Comparison of ENCODE assay signal across 36 cellular contexts in the genomic region with DNA sequence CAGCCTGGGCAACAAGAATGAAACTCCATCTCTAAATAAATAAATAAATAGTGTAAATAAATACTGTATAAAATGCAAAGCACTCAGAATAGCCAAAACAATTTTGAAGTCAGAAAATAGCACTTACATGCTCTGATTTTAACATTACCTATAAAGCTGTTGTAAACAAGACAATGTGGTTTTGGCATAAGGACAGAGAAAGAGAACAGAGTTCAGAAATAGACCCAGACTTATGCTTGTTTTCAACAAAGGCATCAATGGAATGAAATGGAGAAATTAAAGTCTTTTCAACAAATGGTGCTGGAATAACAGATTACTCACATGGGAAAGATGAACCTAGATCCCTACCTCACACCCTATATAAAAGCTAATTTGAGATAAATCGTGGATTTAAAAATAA. TPM values are rescaled to one million over a fixed set of nuclear protein-coding genes. Genes with fewer than 3 reads are reported as not detected.
"Had no signal": no experiment of that assay in that cellular context is flagged by ENCODE, and none has a peak within 500 bp of the region (broad histone marks: within the 10 kb centered on the region; RNA-seq: fewer than 3 reads in every experiment).

No MANE protein-coding gene starts in this region.

- H3K27ac Mint-ChIP-seq: activated B cell treated with CpG ODN at 0.5 μM for 24 hours; activated CD4-positive, alpha-beta memory T cell treated with anti-CD3 and anti-CD28 coated beads, Interleukin-2, amount 10 ng/mL, durations not matched to agents 7 days and 5 days; activated CD4-positive, alpha-beta T cell treated with anti-CD3 and anti-CD28 coated beads, Interleukin-2, amount 10 ng/mL, durations not matched to agents 24 days and 14 days; activated CD8-positive, alpha-beta memory T cell treated with anti-CD3 and anti-CD28 coated beads, Interleukin-2, amount 10 ng/mL, durations not matched to agents 7 days and 5 days; activated CD8-positive, alpha-beta T cell treated with anti-CD3 and anti-CD28 coated beads, Interleukin-2, amount 10 ng/mL, durations not matched to agents 7 days and 5 days; activated naive CD4-positive, alpha-beta T cell treated with anti-CD3 and anti-CD28 coated beads, Interleukin-2, amount 10 ng/mL, durations not matched to agents 7 days and 5 days; activated naive CD4-positive, alpha-beta T cell treated with anti-CD3 and anti-CD28 coated beads, Interleukin-2, amount 50 U/mL, for 24 hours; activated naive CD8-positive, alpha-beta T cell; activated naive CD8-positive, alpha-beta T cell treated with anti-CD3 and anti-CD28 coated beads, Interleukin-2, amount 10 ng/mL, durations not matched to agents 7 days and 5 days; activated naive CD8-positive, alpha-beta T cell treated with anti-CD3 and anti-CD28 coated beads, Interleukin-2, amount 50 U/mL, for 24 hours; activated T-helper 2 cell treated with anti-CD3 and anti-CD28 coated beads, Interferon-gamma antibody, Interleukin-2, Interleukin-4, amounts not matched to agents 10 μg/mL and 5 μg/mL and 100 μg/mL, durations not matched to agents 14 hours and 24 hours and 36 hours; brain; T-helper 1 cell treated with Interleukin-12 subunit alpha and Interleukin-12 subunit beta and Interleukin-4 antibody, amounts not matched to agents 30 μg/mL and 1 μg/mL, for 36 hours; T-helper 2 cell treated with Interferon-gamma antibody and Interleukin-4, amounts not matched to agents 5 μg/mL and 100 μg/mL, for 36 hours had no signal

- H3K27me3 Mint-ChIP-seq: activated B cell treated with CpG ODN at 0.5 μM for 24 hours; activated CD4-positive, alpha-beta memory T cell treated with anti-CD3 and anti-CD28 coated beads, Interleukin-2, amount 10 ng/mL, durations not matched to agents 7 days and 5 days; activated CD4-positive, alpha-beta T cell treated with anti-CD3 and anti-CD28 coated beads, Interleukin-2, amount 10 ng/mL, durations not matched to agents 24 days and 14 days; activated CD8-positive, alpha-beta memory T cell treated with anti-CD3 and anti-CD28 coated beads, Interleukin-2, amount 10 ng/mL, durations not matched to agents 7 days and 5 days; activated naive CD4-positive, alpha-beta T cell treated with anti-CD3 and anti-CD28 coated beads, Interleukin-2, amount 10 ng/mL, durations not matched to agents 7 days and 5 days; activated naive CD4-positive, alpha-beta T cell treated with anti-CD3 and anti-CD28 coated beads, Interleukin-2, amount 50 U/mL, for 24 hours; activated naive CD8-positive, alpha-beta T cell; activated naive CD8-positive, alpha-beta T cell treated with anti-CD3 and anti-CD28 coated beads, Interleukin-2, amount 10 ng/mL, durations not matched to agents 7 days and 5 days; activated naive CD8-positive, alpha-beta T cell treated with anti-CD3 and anti-CD28 coated beads, Interleukin-2, amount 50 U/mL, for 24 hours; activated T-cell treated with anti-CD3 and anti-CD28 coated beads, Interleukin-2, amount 50 U/mL, for 24 hours; brain; central memory CD8-positive, alpha-beta T cell had no signal

- H3K9me3 Mint-ChIP-seq: activated CD4-positive, alpha-beta memory T cell treated with anti-CD3 and anti-CD28 coated beads, Interleukin-2, amount 10 ng/mL, durations not matched to agents 7 days and 5 days; activated CD4-positive, alpha-beta T cell treated with anti-CD3 and anti-CD28 coated beads, Interleukin-2, amount 10 ng/mL, durations not matched to agents 24 days and 14 days; activated naive CD4-positive, alpha-beta T cell treated with anti-CD3 and anti-CD28 coated beads, Interleukin-2, amount 50 U/mL, for 24 hours; activated naive CD8-positive, alpha-beta T cell treated with anti-CD3 and anti-CD28 coated beads, Interleukin-2, amount 10 ng/mL, durations not matched to agents 7 days and 5 days; activated naive CD8-positive, alpha-beta T cell treated with anti-CD3 and anti-CD28 coated beads, Interleukin-2, amount 50 U/mL, for 24 hours; central memory CD8-positive, alpha-beta T cell; T-helper 1 cell treated with Interleukin-12 subunit alpha and Interleukin-12 subunit beta and Interleukin-4 antibody, amounts not matched to agents 30 μg/mL and 1 μg/mL, for 36 hours; T-helper 2 cell treated with Interferon-gamma antibody and Interleukin-4, amounts not matched to agents 5 μg/mL and 100 μg/mL, for 36 hours had no signal

- DNase-seq: activated B cell treated with CpG ODN at 0.5 μM for 24 hours; activated CD4-positive, alpha-beta memory T cell treated with anti-CD3 and anti-CD28 coated beads, Interleukin-2, amount 10 ng/mL, durations not matched to agents 7 days and 5 days; activated CD4-positive, alpha-beta T cell treated with anti-CD3 and anti-CD28 coated beads for 4 hours; activated CD4-positive, alpha-beta T cell treated with anti-CD3 and anti-CD28 coated beads, Interleukin-2, amount 10 ng/mL, durations not matched to agents 24 days and 14 days; activated CD4-positive, alpha-beta T cell treated with anti-CD3 and anti-CD28 coated beads, Interleukin-2, amount 50 U/mL, for 1 hour; activated CD4-positive, alpha-beta T cell treated with anti-CD3 and anti-CD28 coated beads, Interleukin-2, amount 50 U/mL, for 4 hours; activated CD4-positive, CD25-positive, alpha-beta regulatory T cell treated with anti-CD3 and anti-CD28 coated beads, Interleukin-2, amount 50 U/mL, for 72 hours; activated CD8-positive, alpha-beta memory T cell treated with anti-CD3 and anti-CD28 coated beads for 24 hours; activated CD8-positive, alpha-beta memory T cell treated with anti-CD3 and anti-CD28 coated beads, Interleukin-2, amount 10 ng/mL, durations not matched to agents 7 days and 5 days; activated CD8-positive, alpha-beta memory T cell treated with anti-CD3 and anti-CD28 coated beads, Interleukin-2, amount 50 U/mL, for 48 hours; activated CD8-positive, alpha-beta T cell treated with anti-CD3 and anti-CD28 coated beads, Interleukin-2, amount 10 ng/mL, durations not matched to agents 7 days and 5 days; activated effector memory CD4-positive, alpha-beta T cell treated with Interleukin-2 at 50 U/mL for 16 hours; activated gamma-delta T cell; activated naive CD4-positive, alpha-beta T cell treated with anti-CD3 and anti-CD28 coated beads, Interleukin-2, amount 10 ng/mL, durations not matched to agents 7 days and 5 days; activated naive CD4-positive, alpha-beta T cell treated with Interleukin-2 at 50 U/mL for 16 hours; activated naive CD8-positive, alpha-beta T cell treated with anti-CD3 and anti-CD28 coated beads, Interleukin-2, amount 10 ng/mL, durations not matched to agents 7 days and 5 days; activated naive CD8-positive, alpha-beta T cell treated with anti-CD3 and anti-CD28 coated beads, Interleukin-2, amount 50 U/mL, for 24 hours; activated T-cell treated with anti-CD3 and anti-CD28 coated beads, Interleukin-2, amount 50 U/mL, for 24 hours; activated T-cell treated with anti-CD3 and anti-CD28 coated beads, Interleukin-2, amount 50 U/mL, for 48 hours; amygdala; anterior cingulate cortex; caudate nucleus; cerebellar nuclear complex; T-helper 1 cell; T-helper 2 cell; T-helper 9 cell had no signal

- H3K4me3 Mint-ChIP-seq: activated B cell treated with CpG ODN at 0.5 μM for 24 hours; activated CD4-positive, alpha-beta memory T cell treated with anti-CD3 and anti-CD28 coated beads, Interleukin-2, amount 10 ng/mL, durations not matched to agents 7 days and 5 days; activated CD4-positive, alpha-beta T cell treated with anti-CD3 and anti-CD28 coated beads, Interleukin-2, amount 10 ng/mL, durations not matched to agents 24 days and 14 days; activated CD8-positive, alpha-beta memory T cell treated with anti-CD3 and anti-CD28 coated beads, Interleukin-2, amount 10 ng/mL, durations not matched to agents 7 days and 5 days; activated CD8-positive, alpha-beta T cell treated with anti-CD3 and anti-CD28 coated beads, Interleukin-2, amount 10 ng/mL, durations not matched to agents 7 days and 5 days; activated naive CD4-positive, alpha-beta T cell treated with anti-CD3 and anti-CD28 coated beads, Interleukin-2, amount 10 ng/mL, durations not matched to agents 7 days and 5 days; activated naive CD4-positive, alpha-beta T cell treated with anti-CD3 and anti-CD28 coated beads, Interleukin-2, amount 50 U/mL, for 24 hours; activated naive CD8-positive, alpha-beta T cell; activated naive CD8-positive, alpha-beta T cell treated with anti-CD3 and anti-CD28 coated beads, Interleukin-2, amount 10 ng/mL, durations not matched to agents 7 days and 5 days; activated naive CD8-positive, alpha-beta T cell treated with anti-CD3 and anti-CD28 coated beads, Interleukin-2, amount 50 U/mL, for 24 hours; activated T-cell treated with anti-CD3 and anti-CD28 coated beads, Interleukin-2, amount 50 U/mL, for 24 hours; brain; central memory CD8-positive, alpha-beta T cell; T-helper 1 cell treated with Interleukin-12 subunit alpha and Interleukin-12 subunit beta and Interleukin-4 antibody, amounts not matched to agents 30 μg/mL and 1 μg/mL, for 36 hours; T-helper 2 cell treated with Interferon-gamma antibody and Interleukin-4, amounts not matched to agents 5 μg/mL and 100 μg/mL, for 36 hours had no signal

- H3K4me1 Mint-ChIP-seq: activated B cell treated with CpG ODN at 0.5 μM for 24 hours, brain had no signal

- H3K4me3 ChIP-seq: ascending aorta, cardiac muscle cell had no signal

RNA-seq across cellular contexts. Expression of gene PNLDC1, which starts 27.9 kb away (rescaled TPM):
- total RNA-seq: ascending aorta, chondrocyte had no signal
